Comparison of ENCODE assay signal across 2 cellular contexts in the genomic region with DNA sequence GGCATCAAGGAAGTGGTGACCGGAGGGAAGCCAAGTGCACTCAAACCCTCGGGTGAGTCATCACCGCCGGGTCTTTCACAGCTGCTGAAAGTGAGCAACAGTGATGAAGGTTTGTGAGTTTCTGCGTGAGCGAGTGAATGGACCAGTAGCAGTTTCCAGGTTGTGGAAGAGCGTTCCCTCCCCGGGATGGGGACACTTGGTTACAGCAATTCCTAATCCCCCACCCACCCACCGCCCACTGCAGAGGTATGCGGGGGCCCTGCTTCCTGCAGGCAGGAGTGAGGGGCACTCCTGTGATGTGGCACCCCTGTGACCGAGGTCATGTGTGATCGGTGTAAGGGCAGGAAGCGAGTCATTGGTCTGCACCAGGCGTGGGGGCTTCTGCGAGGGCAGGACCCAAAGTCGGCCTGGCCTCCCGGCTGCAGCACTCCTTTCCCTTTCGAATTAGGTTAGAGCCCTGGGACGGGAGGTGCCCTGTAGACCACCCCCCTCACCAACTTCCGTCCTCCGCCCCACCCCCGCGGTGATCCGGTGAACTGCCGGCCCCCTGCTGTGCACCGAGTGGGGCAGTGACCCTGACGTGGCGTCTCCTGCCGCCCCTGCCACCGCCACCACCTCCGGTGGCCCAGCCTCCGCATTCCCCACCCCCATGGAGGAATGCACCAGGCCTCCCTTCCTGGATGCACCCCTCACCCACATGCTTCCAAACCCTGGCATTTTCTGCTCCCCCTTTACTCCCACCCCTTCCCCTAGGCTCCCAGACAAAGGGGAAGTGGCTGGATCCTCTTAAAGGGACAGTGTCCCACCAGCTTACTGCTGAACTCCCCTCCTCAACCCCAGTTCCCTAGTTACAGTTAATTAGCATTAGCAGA.
TF ChIP-seq lines count a peak whose summit lies in the region.

No MANE protein-coding gene starts in this region.

TF ChIP-seq in A549, 52 proteins besides CTCF, POLR2A, EP300 and RAD21 (continued from another document and continues in another):
- TF ChIP-seq, protein P1, sequence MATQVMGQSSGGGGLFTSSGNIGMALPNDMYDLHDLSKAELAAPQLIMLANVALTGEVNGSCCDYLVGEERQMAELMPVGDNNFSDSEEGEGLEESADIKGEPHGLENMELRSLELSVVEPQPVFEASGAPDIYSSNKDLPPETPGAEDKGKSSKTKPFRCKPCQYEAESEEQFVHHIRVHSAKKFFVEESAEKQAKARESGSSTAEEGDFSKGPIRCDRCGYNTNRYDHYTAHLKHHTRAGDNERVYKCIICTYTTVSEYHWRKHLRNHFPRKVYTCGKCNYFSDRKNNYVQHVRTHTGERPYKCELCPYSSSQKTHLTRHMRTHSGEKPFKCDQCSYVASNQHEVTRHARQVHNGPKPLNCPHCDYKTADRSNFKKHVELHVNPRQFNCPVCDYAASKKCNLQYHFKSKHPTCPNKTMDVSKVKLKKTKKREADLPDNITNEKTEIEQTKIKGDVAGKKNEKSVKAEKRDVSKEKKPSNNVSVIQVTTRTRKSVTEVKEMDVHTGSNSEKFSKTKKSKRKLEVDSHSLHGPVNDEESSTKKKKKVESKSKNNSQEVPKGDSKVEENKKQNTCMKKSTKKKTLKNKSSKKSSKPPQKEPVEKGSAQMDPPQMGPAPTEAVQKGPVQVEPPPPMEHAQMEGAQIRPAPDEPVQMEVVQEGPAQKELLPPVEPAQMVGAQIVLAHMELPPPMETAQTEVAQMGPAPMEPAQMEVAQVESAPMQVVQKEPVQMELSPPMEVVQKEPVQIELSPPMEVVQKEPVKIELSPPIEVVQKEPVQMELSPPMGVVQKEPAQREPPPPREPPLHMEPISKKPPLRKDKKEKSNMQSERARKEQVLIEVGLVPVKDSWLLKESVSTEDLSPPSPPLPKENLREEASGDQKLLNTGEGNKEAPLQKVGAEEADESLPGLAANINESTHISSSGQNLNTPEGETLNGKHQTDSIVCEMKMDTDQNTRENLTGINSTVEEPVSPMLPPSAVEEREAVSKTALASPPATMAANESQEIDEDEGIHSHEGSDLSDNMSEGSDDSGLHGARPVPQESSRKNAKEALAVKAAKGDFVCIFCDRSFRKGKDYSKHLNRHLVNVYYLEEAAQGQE (IDR thresholded peaks at IDR 0.05): no peak
- no peak for TF ChIP-seq MAZ (IDR thresholded peaks at IDR 0.05; ENCODE audit: borderline replicate concordance, low read depth, low read length)
- no peak for TF ChIP-seq POLR2AphosphoS2 (conservative IDR thresholded peaks at IDR 0.05; ENCODE audit: low read length)
- no peak for TF ChIP-seq HOXB5 (CRISPR knock-in tag; IDR thresholded peaks at IDR 0.05)
- TF ChIP-seq ESRRA (IDR thresholded peaks at IDR 0.05; ENCODE audit: borderline replicate concordance, low read length): no peak
- TF ChIP-seq KDM1A (IDR thresholded peaks at IDR 0.05; ENCODE audit: low read depth): 0 out of 2 replicates have a peak, but pooled peaks have one; percentile 29
- no peak for TF ChIP-seq EHMT2 (IDR thresholded peaks at IDR 0.05; ENCODE audit: low read depth)
- no peak for TF ChIP-seq ELK1 (IDR thresholded peaks at IDR 0.05; ENCODE audit: low read depth, low read length)
- TF ChIP-seq CEBPB (IDR thresholded peaks at IDR 0.05): no peak
- no peak for TF ChIP-seq HOXB13 (CRISPR knock-in tag; IDR thresholded peaks at IDR 0.05; ENCODE audit: low read depth)
- TF ChIP-seq SREBF2 (IDR thresholded peaks at IDR 0.05): no peak
- no peak for TF ChIP-seq PHF8 (IDR thresholded peaks at IDR 0.05; ENCODE audit: borderline replicate concordance, low read depth)
- TF ChIP-seq FOSL2 (IDR thresholded peaks at IDR 0.05): peak; percentile 86
- TF ChIP-seq FOSL2 (CRISPR knock-in tag; IDR thresholded peaks at IDR 0.05): peak; percentile 97
- TF ChIP-seq ZFP36 (IDR thresholded peaks at IDR 0.05; ENCODE audit: borderline replicate concordance, partially characterized antibody): no peak
- no peak for TF ChIP-seq USF2 (IDR thresholded peaks at IDR 0.05)
- TF ChIP-seq, protein P2, sequence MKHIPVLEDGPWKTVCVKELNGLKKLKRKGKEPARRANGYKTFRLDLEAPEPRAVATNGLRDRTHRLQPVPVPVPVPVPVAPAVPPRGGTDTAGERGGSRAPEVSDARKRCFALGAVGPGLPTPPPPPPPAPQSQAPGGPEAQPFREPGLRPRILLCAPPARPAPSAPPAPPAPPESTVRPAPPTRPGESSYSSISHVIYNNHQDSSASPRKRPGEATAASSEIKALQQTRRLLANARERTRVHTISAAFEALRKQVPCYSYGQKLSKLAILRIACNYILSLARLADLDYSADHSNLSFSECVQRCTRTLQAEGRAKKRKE (CRISPR knock-in tag; IDR thresholded peaks at IDR 0.05; ENCODE audit: low read depth): no peak
- TF ChIP-seq MAFK (IDR thresholded peaks at IDR 0.05; ENCODE audit: partially characterized antibody): no peak
- peak; percentile 39 to 47; a peak in 2 of 5 replicates for TF ChIP-seq JUN (IDR thresholded peaks at IDR 0.05)
- no peak for TF ChIP-seq FOXS1 (CRISPR knock-in tag; IDR thresholded peaks at IDR 0.05)
- 0 out of 3 replicates have a peak, but pooled peaks have one; percentile 35 for TF ChIP-seq BCL3 (IDR thresholded peaks at IDR 0.05)
- TF ChIP-seq JUNB (IDR thresholded peaks at IDR 0.05): 0 out of 2 replicates have a peak, but pooled peaks have one; percentile 29
- TF ChIP-seq NPAS2 (CRISPR knock-in tag; IDR thresholded peaks at IDR 0.05; ENCODE audit: borderline replicate concordance): no peak
- peak; percentile 34 for TF ChIP-seq MAX (IDR thresholded peaks at IDR 0.05)

TF ChIP-seq in SK-N-SH, 30 proteins besides CTCF, POLR2A, EP300 and RAD21 (continued from another document):
- TF ChIP-seq POLR2AphosphoS5 (IDR thresholded peaks at IDR 0.05; ENCODE audit: low read depth, low read length): peak; percentile 69
- TF ChIP-seq USF2 (IDR thresholded peaks at IDR 0.05; ENCODE audit: borderline replicate concordance, low read depth, low read length): no peak
- TF ChIP-seq, protein P1 (IDR thresholded peaks at IDR 0.05; ENCODE audit: low read depth, low read length): peak; percentile 37
- TF ChIP-seq GATA2 (CRISPR knock-in tag; IDR thresholded peaks at IDR 0.05): no peak
- no peak for TF ChIP-seq FOXM1 (IDR thresholded peaks at IDR 0.05; ENCODE audit: low read depth)
- peak; percentile 46 for TF ChIP-seq GABPA (IDR thresholded peaks at IDR 0.05; ENCODE audit: low read depth)
- TF ChIP-seq CHD2 (IDR thresholded peaks at IDR 0.05; ENCODE audit: low read length, partially characterized antibody): peak; percentile 86
- no peak; the same call in 1 of the 2 replicates for TF ChIP-seq FOXJ3 (CRISPR knock-in tag; IDR thresholded peaks at IDR 0.05)
- peak; percentile 73; the same call in 1 of the 2 replicates for TF ChIP-seq TAF1 (IDR thresholded peaks at IDR 0.05; ENCODE audit: borderline replicate concordance, low read depth, low read length)
- peak; percentile 93; the same call in 1 of the 2 replicates for TF ChIP-seq RXRA (IDR thresholded peaks at IDR 0.05; ENCODE audit: borderline replicate concordance, low read depth)
- TF ChIP-seq SIN3A (IDR thresholded peaks at IDR 0.05; ENCODE audit: borderline replicate concordance, low read depth, low read length): peak; percentile 87
- peak; percentile 91 for TF ChIP-seq NFIC (IDR thresholded peaks at IDR 0.05; ENCODE audit: borderline replicate concordance)
- TF ChIP-seq TCF12 (IDR thresholded peaks at IDR 0.05): peak; percentile 91
- TF ChIP-seq JUND (IDR thresholded peaks at IDR 0.05): peak; percentile 97
- TF ChIP-seq, protein P3, sequence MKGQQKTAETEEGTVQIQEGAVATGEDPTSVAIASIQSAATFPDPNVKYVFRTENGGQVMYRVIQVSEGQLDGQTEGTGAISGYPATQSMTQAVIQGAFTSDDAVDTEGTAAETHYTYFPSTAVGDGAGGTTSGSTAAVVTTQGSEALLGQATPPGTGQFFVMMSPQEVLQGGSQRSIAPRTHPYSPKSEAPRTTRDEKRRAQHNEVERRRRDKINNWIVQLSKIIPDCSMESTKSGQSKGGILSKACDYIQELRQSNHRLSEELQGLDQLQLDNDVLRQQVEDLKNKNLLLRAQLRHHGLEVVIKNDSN (IDR thresholded peaks at IDR 0.05; ENCODE audit: borderline replicate concordance, low read depth): no peak
- TF ChIP-seq MEF2A (IDR thresholded peaks at IDR 0.05; ENCODE audit: borderline replicate concordance, low read depth): no peak
- TF ChIP-seq, protein P4, sequence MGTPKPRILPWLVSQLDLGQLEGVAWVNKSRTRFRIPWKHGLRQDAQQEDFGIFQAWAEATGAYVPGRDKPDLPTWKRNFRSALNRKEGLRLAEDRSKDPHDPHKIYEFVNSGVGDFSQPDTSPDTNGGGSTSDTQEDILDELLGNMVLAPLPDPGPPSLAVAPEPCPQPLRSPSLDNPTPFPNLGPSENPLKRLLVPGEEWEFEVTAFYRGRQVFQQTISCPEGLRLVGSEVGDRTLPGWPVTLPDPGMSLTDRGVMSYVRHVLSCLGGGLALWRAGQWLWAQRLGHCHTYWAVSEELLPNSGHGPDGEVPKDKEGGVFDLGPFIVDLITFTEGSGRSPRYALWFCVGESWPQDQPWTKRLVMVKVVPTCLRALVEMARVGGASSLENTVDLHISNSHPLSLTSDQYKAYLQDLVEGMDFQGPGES (IDR thresholded peaks at IDR 0.05; ENCODE audit: low read depth, low read length): no peak
- TF ChIP-seq, protein P5, sequence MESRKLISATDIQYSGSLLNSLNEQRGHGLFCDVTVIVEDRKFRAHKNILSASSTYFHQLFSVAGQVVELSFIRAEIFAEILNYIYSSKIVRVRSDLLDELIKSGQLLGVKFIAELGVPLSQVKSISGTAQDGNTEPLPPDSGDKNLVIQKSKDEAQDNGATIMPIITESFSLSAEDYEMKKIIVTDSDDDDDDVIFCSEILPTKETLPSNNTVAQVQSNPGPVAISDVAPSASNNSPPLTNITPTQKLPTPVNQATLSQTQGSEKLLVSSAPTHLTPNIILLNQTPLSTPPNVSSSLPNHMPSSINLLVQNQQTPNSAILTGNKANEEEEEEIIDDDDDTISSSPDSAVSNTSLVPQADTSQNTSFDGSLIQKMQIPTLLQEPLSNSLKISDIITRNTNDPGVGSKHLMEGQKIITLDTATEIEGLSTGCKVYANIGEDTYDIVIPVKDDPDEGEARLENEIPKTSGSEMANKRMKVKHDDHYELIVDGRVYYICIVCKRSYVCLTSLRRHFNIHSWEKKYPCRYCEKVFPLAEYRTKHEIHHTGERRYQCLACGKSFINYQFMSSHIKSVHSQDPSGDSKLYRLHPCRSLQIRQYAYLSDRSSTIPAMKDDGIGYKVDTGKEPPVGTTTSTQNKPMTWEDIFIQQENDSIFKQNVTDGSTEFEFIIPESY (IDR thresholded peaks at IDR 0.05; ENCODE audit: borderline replicate concordance, low read depth): no peak; the same call in 1 of the 2 replicates
- TF ChIP-seq TEAD4 (IDR thresholded peaks at IDR 0.05; ENCODE audit: borderline replicate concordance, insufficient read depth): 0 out of 2 replicates have a peak, but pooled peaks have one; percentile 26
TF ChIP-seq in SK-N-SH: peak in this region for 17.
